In the genomic region with DNA sequence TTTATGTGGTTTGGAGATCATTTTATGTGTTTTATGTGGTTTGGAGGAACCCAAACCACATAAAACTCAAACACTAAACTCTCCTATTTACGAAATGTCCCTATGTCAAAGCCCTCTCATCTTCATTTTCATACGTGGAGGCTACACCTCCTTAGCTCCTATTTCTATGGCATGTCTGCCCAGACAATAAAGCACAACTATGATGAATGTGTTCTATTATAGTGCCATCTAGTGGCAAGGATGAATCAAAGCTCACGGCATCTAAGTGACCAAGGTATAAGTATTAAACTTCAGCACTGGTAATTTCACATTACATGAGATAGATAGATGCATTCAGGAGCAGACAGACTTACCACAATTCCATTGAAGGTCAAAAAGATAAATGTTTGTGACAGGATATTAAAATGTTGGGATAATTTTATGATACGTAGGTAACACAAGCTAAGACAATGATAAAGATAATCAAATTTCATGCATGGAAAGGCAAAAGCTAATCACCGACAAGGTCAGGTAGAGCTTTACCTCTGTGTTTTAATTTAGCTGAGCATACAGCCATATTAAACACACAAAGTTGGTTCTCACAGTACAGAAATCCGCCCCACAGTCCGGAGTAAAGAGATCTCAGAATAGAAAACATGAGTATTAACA, we compare ENCODE assay signal across 8 cellular contexts.
DNase-seq lines count a peak whose midpoint lies in the region; ATAC-seq, FAIRE-seq and TF ChIP-seq lines count a peak whose summit lies in the region.

No MANE protein-coding gene starts in this region.

- H3K9ac ChIP-seq in K562 (ENCODE audit: insufficient read depth in 1 of 2, low read depth in 2 of 2, low read length in 2 of 2) (no peak overlapping the region), kidney (ENCODE audit: low read length in 2 of 2) (no peak overlapping the region)

- no peak overlapping the region for H2AFZ ChIP-seq in K562 (ENCODE audit: low read depth, low read length)

- ATAC-seq in K562 (peak; percentile 81), upper lobe of right lung (peak; percentile 89)

- H3K79me2 ChIP-seq in K562 (ENCODE audit: control insufficient read depth, insufficient read depth, low read length) = no peaks in the 10 kb centered on the region

- H3K9me1 ChIP-seq in K562 (ENCODE audit: control insufficient read depth, insufficient read depth, low read length) = no peaks in the 10 kb centered on the region

- H3K9me3 ChIP-seq in K562 (replicated peaks; ENCODE audit: control insufficient read depth, insufficient read depth, low read depth, low read length) (no peaks in the 10 kb centered on the region), kidney (ENCODE audit: control insufficient read depth in 1 of 2, low read length in 2 of 2) (no peaks in the 10 kb centered on the region), upper lobe of right lung (no peaks in the 10 kb centered on the region)

- no peaks in the 10 kb centered on the region for H3K27me3 ChIP-seq in K562 (ENCODE audit: control insufficient read depth in 2 of 2, insufficient read depth in 2 of 2, low read length in 2 of 2)
- no peaks in the 10 kb centered on the region for H3K27me3 ChIP-seq in upper lobe of right lung

- FAIRE-seq in K562 (lab: Jason Lieb, UNC) (peak; percentile 78), kidney (lab: Jason Lieb, UNC) (peak; percentile 95)

- no peak overlapping the region for H3K4me2 ChIP-seq in K562 (ENCODE audit: insufficient read depth, low read length)

- no peak for TF ChIP-seq EP300 in K562 (IDR thresholded peaks at IDR 0.05; ENCODE audit: low read length)

- H3K4me3 ChIP-seq in AG04449 (ENCODE audit: low read depth, low read length) = no peak overlapping the region
- no peak overlapping the region for H3K4me3 ChIP-seq in GM12865 (ENCODE audit: low read depth, low read length)
- H3K4me3 ChIP-seq in HFF-Myc (replicated peaks; ENCODE audit: low read depth, low read length) = no peak overlapping the region
- no peak overlapping the region for H3K4me3 ChIP-seq in K562
- H3K4me3 ChIP-seq in kidney (ENCODE audit: low read length in 2 of 2) = no peak overlapping the region
- no peak overlapping the region for H3K4me3 ChIP-seq in upper lobe of right lung

- H3K4me1 ChIP-seq in K562 (replicated peaks in 1 of 2; ENCODE audit: control insufficient read depth in 2 of 2, insufficient read depth in 2 of 2, low read length in 2 of 2) (no peaks in the 10 kb centered on the region), kidney (ENCODE audit: control insufficient read depth in 1 of 2, insufficient read depth in 1 of 2, low read depth in 1 of 2, low read length in 2 of 2) (no peaks in the 10 kb centered on the region), upper lobe of right lung (no peaks in the 10 kb centered on the region)

- DNase-seq in AG04449 (ENCODE audit: low read depth, low spot score) = no peak
- DNase-seq in GM12865 (ENCODE audit: low read depth) = peak; percentile 59
- peak; percentile 2 for DNase-seq in HFF-Myc (ENCODE audit: extremely low read depth, low read depth)
- DNase-seq in NCI-H1048 (lab: John Stamatoyannopoulos, UW) = peak; percentile 16
- DNase-seq in K562 (ENCODE audit: extremely low read depth in 1 of 4, low spot score in 3 of 4) = peak; percentile 17 to 34 (median 22)
- no peak for DNase-seq in kidney
- DNase-seq in upper lobe of right lung = no peak
- DNase-seq in OCI-M2 (lab: John Stamatoyannopoulos, UW; ENCODE audit: unreplicated experiment) = no peak

- intact Hi-C loops in K562 (cut with micrococcal nuclease) = loop anchor here (10.0 kb wide), 1 partner anchor 1807 kb away; no protein-coding TSS in a partner anchor
- intact Hi-C loops in kidney (cut with DNase I) = no loop called here
- intact Hi-C loops in upper lobe of right lung (cut with DNase I) = no loop called here

- no peaks in the 10 kb centered on the region for H4K20me1 ChIP-seq in K562 (replicated peaks; ENCODE audit: control insufficient read depth, insufficient read depth, low read length)

- TF ChIP-seq RAD21 in K562 (CRISPR knock-in tag; conservative IDR thresholded peaks at IDR 0.05 in 1 of 2, IDR thresholded peaks at IDR 0.05 in 1 of 2) = peak; percentile 57 to 66

- BruUV-seq in K562 (replicated peaks; lab: Mats Ljungman, UMichigan) = no TSS peak

- CTCF ChIA-PET in AG04449 (lab: Yijun Ruan, JAX) = interaction anchor here (0.7 to 1.5 kb wide), 7 partner anchors 8 to 807 kb away, joined by 3 to 4 read pairs (median 3); no protein-coding TSS in a partner anchor
- CTCF ChIA-PET in K562 (lab: Yijun Ruan, JAX; ENCODE audit: low intra/inter-chr PET ratio) = interaction anchor here (0.6 kb wide), 1 partner anchor 1279 kb away, joined by 3 read pairs; no protein-coding TSS in a partner anchor

- TF ChIP-seq POLR2A in K562 (conservative IDR thresholded peaks at IDR 0.05) = no peak

- no peak overlapping the region for H3K27ac ChIP-seq in K562 (ENCODE audit: extremely low read depth, low read depth, low read length)
- no peak overlapping the region for H3K27ac ChIP-seq in kidney (ENCODE audit: low read depth in 2 of 2, low read length in 2 of 2)
- H3K27ac ChIP-seq in upper lobe of right lung = no peak overlapping the region

- in situ Hi-C loops in K562 (cut with MboI) = loop anchor here (25.0 kb wide), 1 partner anchor 1820 kb away; no protein-coding TSS in a partner anchor

- POLR2A ChIA-PET in AG04449 (lab: Yijun Ruan, JAX) (no interaction called here), K562 (lab: Yijun Ruan, JAX) (no interaction called here)

- WGBS in K562 (ENCODE audit: insufficient coverage, low coverage, missing lambda C conversion rate) = 2% methylated on average over 7 of the region's 7 CpGs

- H3K36me3 ChIP-seq in K562 (ENCODE audit: control insufficient read depth, insufficient read depth, low read length) (no peaks in the 10 kb centered on the region), kidney (ENCODE audit: control insufficient read depth in 1 of 2, insufficient read depth in 2 of 2, low read length in 2 of 2) (no peaks in the 10 kb centered on the region), upper lobe of right lung (no peaks in the 10 kb centered on the region)

- TF ChIP-seq CTCF in AG04449 (IDR thresholded peaks at IDR 0.05; ENCODE audit: insufficient read depth, low read length, missing control alignments) (peak; percentile 31), GM12865 (IDR thresholded peaks at IDR 0.05; ENCODE audit: insufficient read depth, low read depth, low read length, missing control alignments) (peak; percentile 65), HFF-Myc (IDR thresholded peaks at IDR 0.05; ENCODE audit: low read depth, low read length, missing control alignments) (peak; percentile 55), K562 (IDR thresholded peaks at IDR 0.05 in 2 of 3, conservative IDR thresholded peaks at IDR 0.05 in 1 of 3; ENCODE audit: insufficient read depth in 2 of 3, low read depth in 1 of 3, low read length in 3 of 3) (peak; percentile 14 to 61 (median 56); a peak in 5 of 6 replicates), kidney (IDR thresholded peaks at IDR 0.05; ENCODE audit: borderline replicate concordance, extremely low read depth, insufficient read depth) (peak; percentile 43), upper lobe of right lung (IDR thresholded peaks at IDR 0.05) (peak; percentile 69)

TF ChIP-seq in K562, 482 proteins besides CTCF, POLR2A, EP300 and RAD21:
- TF ChIP-seq ELF4 (CRISPR knock-in tag; IDR thresholded peaks at IDR 0.05) (no peak), CEBPB (tag; IDR thresholded peaks at IDR 0.05) (no peak), ARID2 (IDR thresholded peaks at IDR 0.05) (no peak), SMC3 (conservative IDR thresholded peaks at IDR 0.05; ENCODE audit: insufficient read depth, low read depth, low read length) (0 out of 2 replicates have a peak, but pooled peaks have one; percentile 17)
- TF ChIP-seq, protein P1, sequence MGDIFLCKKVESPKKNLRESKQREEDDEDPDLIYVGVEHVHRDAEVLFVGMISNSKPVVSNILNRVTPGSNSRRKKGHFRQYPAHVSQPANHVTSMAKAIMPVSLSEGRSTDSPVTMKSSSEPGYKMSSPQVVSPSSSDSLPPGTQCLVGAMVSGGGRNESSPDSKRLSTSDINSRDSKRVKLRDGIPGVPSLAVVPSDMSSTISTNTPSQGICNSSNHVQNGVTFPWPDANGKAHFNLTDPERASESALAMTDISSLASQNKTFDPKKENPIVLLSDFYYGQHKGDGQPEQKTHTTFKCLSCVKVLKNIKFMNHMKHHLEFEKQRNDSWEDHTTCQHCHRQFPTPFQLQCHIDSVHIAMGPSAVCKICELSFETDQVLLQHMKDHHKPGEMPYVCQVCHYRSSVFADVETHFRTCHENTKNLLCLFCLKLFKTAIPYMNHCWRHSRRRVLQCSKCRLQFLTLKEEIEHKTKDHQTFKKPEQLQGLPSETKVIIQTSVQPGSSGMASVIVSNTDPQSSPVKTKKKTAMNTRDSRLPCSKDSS (IDR thresholded peaks at IDR 0.05; ENCODE audit: low read depth, partially characterized antibody) = no peak
- TF ChIP-seq, protein P2, sequence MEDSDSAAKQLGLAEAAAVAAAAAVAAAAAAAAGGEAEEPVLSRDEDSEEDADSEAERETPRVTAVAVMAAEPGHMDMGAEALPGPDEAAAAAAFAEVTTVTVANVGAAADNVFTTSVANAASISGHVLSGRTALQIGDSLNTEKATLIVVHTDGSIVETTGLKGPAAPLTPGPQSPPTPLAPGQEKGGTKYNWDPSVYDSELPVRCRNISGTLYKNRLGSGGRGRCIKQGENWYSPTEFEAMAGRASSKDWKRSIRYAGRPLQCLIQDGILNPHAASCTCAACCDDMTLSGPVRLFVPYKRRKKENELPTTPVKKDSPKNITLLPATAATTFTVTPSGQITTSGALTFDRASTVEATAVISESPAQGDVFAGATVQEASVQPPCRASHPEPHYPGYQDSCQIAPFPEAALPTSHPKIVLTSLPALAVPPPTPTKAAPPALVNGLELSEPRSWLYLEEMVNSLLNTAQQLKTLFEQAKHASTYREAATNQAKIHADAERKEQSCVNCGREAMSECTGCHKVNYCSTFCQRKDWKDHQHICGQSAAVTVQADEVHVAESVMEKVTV (CRISPR knock-in tag; IDR thresholded peaks at IDR 0.05) = 0 out of 2 replicates have a peak, but pooled peaks have one; percentile 37

Comparison
In these comparisons a context has a peak if more than half of its experiments do, and no peak if none do; other contexts are left out.
1. DNase-seq: peak in GM12865 (single experiment), HFF-Myc (single experiment), NCI-H1048 (single experiment) and K562 (4 of 4); none in AG04449 (single experiment), kidney (single experiment), upper lobe of right lung (single experiment) and OCI-M2 (single experiment).
2. Peak in every context shown above with its lines, with median percentiles within 50 percentile points of each other: CTCF ChIP-seq.